In the genomic region with DNA sequence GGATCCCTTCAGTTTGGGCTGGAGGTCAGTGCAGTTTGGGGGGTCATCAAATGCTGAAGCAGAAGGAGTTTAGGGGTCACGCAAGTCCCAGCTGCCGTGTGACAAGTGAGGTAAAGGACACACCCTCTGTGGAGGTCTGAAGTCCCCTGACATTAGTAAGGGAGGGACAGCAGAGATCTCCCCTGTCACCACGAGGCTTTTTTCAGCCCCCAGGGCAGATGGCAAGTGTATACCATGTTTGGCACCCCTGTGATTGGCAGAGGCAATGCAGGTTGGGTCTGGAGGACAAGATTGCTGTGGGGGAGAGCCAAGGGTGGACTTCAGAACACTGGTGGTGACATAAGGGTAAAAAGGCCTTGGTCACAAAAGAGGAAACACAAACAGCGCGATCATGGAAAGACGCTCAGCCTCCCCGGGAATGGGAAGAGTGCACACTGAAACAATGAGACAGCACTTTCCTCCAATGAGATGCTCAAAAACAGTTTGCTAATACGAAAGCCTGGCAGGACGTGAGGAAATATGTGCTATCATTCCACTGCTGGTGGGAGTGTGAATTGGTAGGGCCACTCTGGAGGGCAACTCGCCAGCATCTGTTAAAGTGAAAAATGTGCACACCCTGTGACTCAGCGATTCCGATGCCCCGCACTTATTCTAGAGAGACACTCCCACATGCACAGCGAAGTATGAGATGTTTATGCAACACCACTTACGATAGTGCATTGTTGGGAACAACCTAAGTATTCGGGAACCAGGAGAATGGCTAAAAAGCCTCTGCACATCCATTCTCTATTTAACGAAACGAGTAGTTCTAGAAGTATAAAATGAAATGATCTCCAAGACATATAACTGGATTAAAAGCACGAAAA, we compare ENCODE assay signal across 8 cellular contexts. TPM values are rescaled to one million over a fixed set of nuclear protein-coding genes. Genes with fewer than 3 reads are reported as not detected.
DNase-seq lines count a peak whose midpoint lies in the region; ATAC-seq and TF ChIP-seq lines count a peak whose summit lies in the region.

No MANE protein-coding gene starts in this region.

- peak overlapping the region; percentile 13 for H3K9ac ChIP-seq in muscle layer of colon (ENCODE audit: low read length)

- H3K27ac ChIP-seq in KOPT-K1 (ENCODE audit: low read depth, low read length, poor library complexity, severe bottlenecking), result peak overlapping the region; percentile 18
- peak overlapping the region; percentile 55 for H3K27ac ChIP-seq in epithelial cell of prostate
- peak overlapping the region; percentile 75 for H3K27ac ChIP-seq in muscle layer of colon (ENCODE audit: low read depth, low read length)
- peak overlapping the region; percentile 86 to 90 (median 88) for H3K27ac ChIP-seq in thyroid gland

- H3K4me1 ChIP-seq in muscle layer of colon (ENCODE audit: insufficient read depth, low read length) (peaks cover 12% of the 10 kb centered on the region), thyroid gland (peaks cover 44 to 65% of the 10 kb centered on the region in 2 donors)

- intact Hi-C loops in thyroid gland (cut with DNase I), result no loop called here

- H3K4me3 ChIP-seq in BJ (ENCODE audit: low read depth, low read length), result no peak overlapping the region
- peak overlapping the region; percentile 17 to 37 for H3K4me3 ChIP-seq in muscle layer of colon (ENCODE audit: low read depth in 1 of 2, low read length in 2 of 2)
- H3K4me3 ChIP-seq in thyroid gland (replicated peaks in 1 of 3), result no peak overlapping the region

- TF ChIP-seq POLR2A in thyroid gland (IDR thresholded peaks at IDR 0.05), result peak in 1 of 2 donors; percentile 59

- POLR2A ChIA-PET in BJ (lab: Charles Lee), result no interaction called here

- DNase-seq in BJ (ENCODE audit: low read depth), result peak; percentile 93
- peak; percentile 77 for DNase-seq in activated CD4-positive, alpha-beta T cell treated with anti-CD3 and anti-CD28 coated beads for 48 hours
- DNase-seq in epithelial cell of prostate (ENCODE audit: low read depth, low spot score), result peak; percentile 51
- DNase-seq in thyroid gland, result peak; percentile 97
- no peak for DNase-seq in NCI-H1092 treated with DMSO at 0.1 percent for 48 hours (lab: John Stamatoyannopoulos, UW)

- H3K9me3 ChIP-seq in KOPT-K1 (ENCODE audit: insufficient read depth, low read length, poor library complexity, severe bottlenecking), result no peaks in the 10 kb centered on the region
- H3K9me3 ChIP-seq in muscle layer of colon (ENCODE audit: low read length), result no peaks in the 10 kb centered on the region
- no peaks in the 10 kb centered on the region for H3K9me3 ChIP-seq in thyroid gland

- H3K27me3 ChIP-seq in BJ (ENCODE audit: control insufficient read depth, insufficient read depth, low read length) (no peaks in the 10 kb centered on the region), muscle layer of colon (ENCODE audit: control insufficient read depth in 1 of 2, insufficient read depth in 2 of 2, low read length in 2 of 2) (no peaks in the 10 kb centered on the region), thyroid gland (no peaks in the 10 kb centered on the region)

- H3K36me3 ChIP-seq in BJ (ENCODE audit: control insufficient read depth, insufficient read depth, low read length) (no peaks in the 10 kb centered on the region), KOPT-K1 (ENCODE audit: insufficient read depth, low read length) (no peaks in the 10 kb centered on the region), muscle layer of colon (ENCODE audit: insufficient read depth, low read length) (no peaks in the 10 kb centered on the region), thyroid gland (no peaks in the 10 kb centered on the region)

- 22 to 23% methylated on average over 19 of the region's 19 CpGs for WGBS in thyroid gland, 2 donors

- no peak for TF ChIP-seq CTCF in BJ (IDR thresholded peaks at IDR 0.05; ENCODE audit: insufficient read depth, low read depth, low read length)
- TF ChIP-seq CTCF in thyroid gland (IDR thresholded peaks at IDR 0.05), result peak in 2 of 6 experiments; percentile 6 to 38

- ATAC-seq in HG03196 (IDR thresholded peaks at IDR 0.05; ENCODE audit: unreplicated experiment), result no peak

- CTCF ChIA-PET in BJ (lab: Yijun Ruan, JAX), result no interaction called here

RNA-seq across cellular contexts. Expression of a gene that starts 14.4 kb away (rescaled TPM):
- 0.15 TPM in 1 of 2 replicates, not detected in the other for polyA plus RNA-seq in BJ (2011; rRNA removed)
- not detected in 2 replicates for polyA minus RNA-seq in BJ (2011; rRNA and poly(A)+ RNA removed)
- 10 to 100 TPM in 1 of 4 donors, 1 to 10 TPM in 3; 2.7 to 10.8 (median 6.4) TPM for total RNA-seq in thyroid gland

RNA-seq across cellular contexts. Expression of a gene that starts 21.5 kb away (rescaled TPM):
- polyA plus RNA-seq in BJ (2011; rRNA removed), result 13.6 and 25.8 TPM in 2 replicates
- 5.7 and 13.7 TPM in 2 replicates for polyA minus RNA-seq in BJ (2011; rRNA and poly(A)+ RNA removed)
- 10 to 100 TPM; 29.3 to 70.1 (median 59.4) TPM for total RNA-seq in thyroid gland

RNA-seq across cellular contexts. Expression of a gene that starts 40.1 kb away (rescaled TPM):
- polyA plus RNA-seq in BJ (2011; rRNA removed), result 12.5 and 23.3 TPM in 2 replicates
- 3.3 and 4.6 TPM in 2 replicates for polyA minus RNA-seq in BJ (2011; rRNA and poly(A)+ RNA removed)
- total RNA-seq in thyroid gland, result 10 to 100 TPM in 3 of 4 donors, 1 to 10 TPM in 1; 7.5 to 25.9 (median 12.8) TPM

RNA-seq across cellular contexts. Expression of a gene that starts 46.4 kb away (rescaled TPM):
- 23.4 and 67.2 TPM in 2 replicates for polyA plus RNA-seq in BJ (2011; rRNA removed)
- 20.7 and 23.3 TPM in 2 replicates for polyA minus RNA-seq in BJ (2011; rRNA and poly(A)+ RNA removed)
- total RNA-seq in thyroid gland, result 100 to 1,000 TPM; 152 to 215 (median 178) TPM

RNA-seq across cellular contexts. Expression of a gene that starts 55.0 kb away (rescaled TPM):
- polyA plus RNA-seq in BJ (2011; rRNA removed), result 0.18 and 0.36 TPM in 2 replicates
- 0.57 TPM in 1 of 2 replicates, not detected in the other for polyA minus RNA-seq in BJ (2011; rRNA and poly(A)+ RNA removed)
- 100 to 1,000 TPM; 229 to 449 (median 336) TPM for total RNA-seq in thyroid gland

Comparison
In these comparisons a context has a peak if more than half of its experiments do, and no peak if none do; other contexts are left out.
1. H3K4me3 ChIP-seq: peak in muscle layer of colon (2 of 2); none in BJ (single experiment) and thyroid gland (0 of 3).
2. H3K27ac ChIP-seq: peak in every context shown above with its lines; median percentile 88 in thyroid gland; 75 in muscle layer of colon; 55 in epithelial cell of prostate; 18 in KOPT-K1.